ENCODE assay signal across 21 cellular contexts in genomic region chr22:39678862-39679490, GRCh38.
DNase-seq lines count a peak whose midpoint lies in the region; ATAC-seq and TF ChIP-seq lines count a peak whose summit lies in the region.
"Had no signal": no experiment of that assay in that cellular context is flagged by ENCODE, and none has a peak within 500 bp of the region (broad histone marks: within the 10 kb centered on the region; RNA-seq: fewer than 3 reads in every experiment).

No MANE protein-coding gene starts in this region.

- TF ChIP-seq CTCF in upper lobe of right lung (IDR thresholded peaks at IDR 0.05): no peak

- no peak overlapping the region for H4K8ac ChIP-seq in neuronal stem cell (ENCODE audit: low read depth, low read length)

- peak overlapping the region; percentile 83 for H3K9ac ChIP-seq in neuronal stem cell (ENCODE audit: low read depth, low read length, poor library complexity)

- H3K9me3 ChIP-seq in KOPT-K1 (ENCODE audit: insufficient read depth, low read length, poor library complexity, severe bottlenecking) (no peaks in the 10 kb centered on the region), neuronal stem cell (replicated peaks in 1 of 2; ENCODE audit: control insufficient read depth in 2 of 2, insufficient read depth in 1 of 2, low read depth in 1 of 2, low read length in 2 of 2) (no peaks in the 10 kb centered on the region), upper lobe of right lung (no peaks in the 10 kb centered on the region)
- H3K9me3 ChIP-seq: A549, BE2C, Caco-2 had no signal

- WGBS in neuronal stem cell (ENCODE audit: extremely low coverage in 2 of 2, insufficient read length in 2 of 2, insufficient replicate concordance in 1 of 2), 2 donors: no CpG with 5 or more reads among the region's 47 CpGs

- ATAC-seq in Right ventricle myocardium inferior (no peak), left ventricle myocardium superior (no peak), upper lobe of right lung (no peak)
- ATAC-seq: A549; CD8-positive, alpha-beta T cell had no signal

- no peak overlapping the region for H3K4me3 ChIP-seq in neuronal stem cell (ENCODE audit: low read length in 2 of 2)
- no peak overlapping the region for H3K4me3 ChIP-seq in upper lobe of right lung
- H3K4me3 ChIP-seq: A549 had no signal

- H2BK5ac ChIP-seq in neuronal stem cell (ENCODE audit: low read length): no peak overlapping the region

- H3K4me2 ChIP-seq in neuronal stem cell (ENCODE audit: insufficient read depth, low read length, poor library complexity, severe bottlenecking): no peak overlapping the region
- H3K4me2 ChIP-seq: A549 had no signal

- peak overlapping the region; percentile 61 for H3K18ac ChIP-seq in neuronal stem cell (ENCODE audit: low read length)

- H3K14ac ChIP-seq in neuronal stem cell (ENCODE audit: low read length): peak overlapping the region; percentile 49

- H3K27ac Mint-ChIP-seq in activated T-cell treated with anti-CD3 and anti-CD28 coated beads, Interleukin-2, amount 50 U/mL, for 24 hours: no peak overlapping the region
- H3K27ac Mint-ChIP-seq: CD4-positive, CD25-positive, alpha-beta regulatory T cell; CD8-positive, alpha-beta T cell had no signal

- H2BK12ac ChIP-seq in neuronal stem cell (ENCODE audit: low read length): peak overlapping the region; percentile 95

- peak overlapping the region; percentile 43 for H2BK15ac ChIP-seq in neuronal stem cell (ENCODE audit: low read length)

- H3K9me3 Mint-ChIP-seq in activated T-cell treated with anti-CD3 and anti-CD28 coated beads, Interleukin-2, amount 50 U/mL, for 24 hours: no peaks in the 10 kb centered on the region
- H3K9me3 Mint-ChIP-seq: CD8-positive, alpha-beta T cell had no signal

- intact Hi-C loops in Right ventricle myocardium inferior (cut with DNase I) (no loop called here), left ventricle myocardium superior (cut with micrococcal nuclease) (no loop called here), upper lobe of right lung (cut with DNase I) (no loop called here)

- no peak overlapping the region for H3K23ac ChIP-seq in neuronal stem cell (ENCODE audit: low read depth, low read length, poor library complexity)

- H3K36me3 Mint-ChIP-seq in activated T-cell treated with anti-CD3 and anti-CD28 coated beads, Interleukin-2, amount 50 U/mL, for 24 hours (ENCODE audit: low read depth): peaks cover 15% of the 10 kb centered on the region

- H3K27me3 ChIP-seq in neuronal stem cell (ENCODE audit: control insufficient read depth in 3 of 3, insufficient read depth in 3 of 3, low read depth in 1 of 3, low read length in 3 of 3): peaks cover 0 to 17% (median 0%) of the 10 kb centered on the region in 3 experiments
- H3K27me3 ChIP-seq in upper lobe of right lung: peaks cover 15% of the 10 kb centered on the region
- H3K27me3 ChIP-seq: BE2C had no signal

- no peak overlapping the region for H3K4me3 Mint-ChIP-seq in activated T-cell treated with anti-CD3 and anti-CD28 coated beads, Interleukin-2, amount 50 U/mL, for 24 hours
- H3K4me3 Mint-ChIP-seq: CD4-positive, CD25-positive, alpha-beta regulatory T cell; CD8-positive, alpha-beta T cell had no signal

- H3K4me1 ChIP-seq in neuronal stem cell (ENCODE audit: control insufficient read depth in 2 of 2, insufficient read depth in 1 of 2, low read depth in 1 of 2, low read length in 2 of 2) (peaks cover 0 to 4% of the 10 kb centered on the region in 2 donors), upper lobe of right lung (no peaks in the 10 kb centered on the region)
- H3K4me1 ChIP-seq: BE2C, Caco-2 had no signal

- no peak overlapping the region for H2BK120ac ChIP-seq in neuronal stem cell (ENCODE audit: low read depth, low read length)

- H2AK5ac ChIP-seq in neuronal stem cell (ENCODE audit: low read depth, low read length): peak overlapping the region; percentile 76

- H4K91ac ChIP-seq in neuronal stem cell (ENCODE audit: low read depth, low read length, poor library complexity): no peak overlapping the region

- DNase-seq in Right ventricle myocardium inferior (ENCODE audit: missing footprints) (peak; percentile 64), left ventricle myocardium superior (no peak), neuronal stem cell (ENCODE audit: low spot score) (no peak), upper lobe of right lung (no peak), inferior parietal cortex (ENCODE audit: extremely low spot score) (no peak)
- DNase-seq in activated T-cell treated with anti-CD3 and anti-CD28 coated beads, Interleukin-2, amount 50 U/mL, for 24 hours: no peak
- DNase-seq: 8988T; ACHN; AML-193; BE2C; Caco-2; CD4-positive, CD25-positive, alpha-beta regulatory T cell; CD8-positive, alpha-beta T cell; DMS153; DND-41; GOT3; H7; HCEC 1CT had no signal

- H3K36me3 ChIP-seq in KOPT-K1 (ENCODE audit: insufficient read depth, low read length) (no peaks in the 10 kb centered on the region), neuronal stem cell (replicated peaks in 1 of 2; ENCODE audit: control insufficient read depth in 2 of 2, insufficient read depth in 2 of 2, low read length in 2 of 2) (no peaks in the 10 kb centered on the region), upper lobe of right lung (no peaks in the 10 kb centered on the region)
- H3K36me3 ChIP-seq: BE2C had no signal

- H3K4ac ChIP-seq in neuronal stem cell (ENCODE audit: low read length): no peak overlapping the region

- no peaks in the 10 kb centered on the region for H3K79me1 ChIP-seq in neuronal stem cell (ENCODE audit: low read depth, low read length)

- no peak overlapping the region for H2AFZ ChIP-seq in neuronal stem cell (ENCODE audit: low read length)

- H3K27ac ChIP-seq in KOPT-K1 (ENCODE audit: low read depth, low read length, poor library complexity, severe bottlenecking) (peak overlapping the region; percentile 24), neuronal stem cell (replicated peaks; ENCODE audit: low read length) (no peak overlapping the region), upper lobe of right lung (no peak overlapping the region)
- H3K27ac ChIP-seq: A549, C4-2B had no signal

- no peaks in the 10 kb centered on the region for H3K4me1 Mint-ChIP-seq in activated T-cell treated with anti-CD3 and anti-CD28 coated beads, Interleukin-2, amount 50 U/mL, for 24 hours (ENCODE audit: low read depth)
- H3K4me1 Mint-ChIP-seq: CD4-positive, CD25-positive, alpha-beta regulatory T cell had no signal

- no peaks in the 10 kb centered on the region for H3K27me3 Mint-ChIP-seq in activated T-cell treated with anti-CD3 and anti-CD28 coated beads, Interleukin-2, amount 50 U/mL, for 24 hours
